8 cellular contexts compared by ENCODE assay signal in the genomic region with DNA sequence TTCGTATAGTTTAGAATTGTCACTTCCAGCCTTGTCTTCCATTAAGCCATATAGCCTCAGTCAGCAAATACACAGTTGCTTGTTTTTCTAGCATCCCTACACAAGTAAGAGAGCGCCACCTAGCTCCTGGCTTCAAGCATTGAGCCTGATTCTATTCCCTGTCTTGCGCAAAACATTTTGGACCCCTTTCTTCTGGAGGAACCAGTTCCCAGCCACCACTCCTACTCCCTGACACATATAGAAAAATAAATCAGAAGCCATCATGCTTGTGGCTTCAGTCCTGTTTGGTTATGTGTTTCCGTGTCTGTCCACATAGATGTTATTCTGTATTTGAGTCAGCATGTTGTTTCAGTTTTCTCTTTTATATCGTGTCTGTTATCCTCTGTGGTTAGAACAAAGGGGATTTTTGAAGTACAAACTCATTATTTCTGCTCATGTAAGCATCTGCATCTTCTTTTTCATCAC. TPM values are rescaled to one million over a fixed set of nuclear protein-coding genes. Genes with fewer than 3 reads are reported as not detected.
DNase-seq lines count a peak whose midpoint lies in the region; ATAC-seq and FAIRE-seq lines count a peak whose summit lies in the region.

No MANE protein-coding gene starts in this region.

- ATAC-seq in GM19438 (IDR thresholded peaks at IDR 0.05; ENCODE audit: low read depth, unreplicated experiment): peak; percentile 95
- ATAC-seq in HG03432 (IDR thresholded peaks at IDR 0.05; ENCODE audit: unreplicated experiment): peak; percentile 95
- ATAC-seq in activated T-cell treated with anti-CD3 and anti-CD28 coated beads, Interleukin-2, amount 50 U/mL, for 4 hours: peak; percentile 90 to 94

- H3K4me3 ChIP-seq in NT2/D1 (ENCODE audit: insufficient read length, low read depth): no peak overlapping the region

- no peaks in the 10 kb centered on the region for H3K27me3 ChIP-seq in NT2/D1 (ENCODE audit: insufficient read depth, insufficient read length)

- H3K27me3 Mint-ChIP-seq in activated T-cell treated with anti-CD3 and anti-CD28 coated beads, Interleukin-2, amount 50 U/mL, for 4 hours (ENCODE audit: low read depth): no peaks in the 10 kb centered on the region

- H3K36me3 ChIP-seq in NT2/D1 (ENCODE audit: insufficient read depth, insufficient read length, low read length): no peaks in the 10 kb centered on the region

- peaks cover 17% of the 10 kb centered on the region for H3K36me3 Mint-ChIP-seq in activated T-cell treated with anti-CD3 and anti-CD28 coated beads, Interleukin-2, amount 50 U/mL, for 4 hours (ENCODE audit: insufficient read depth)

- H3K4me1 ChIP-seq in NT2/D1 (ENCODE audit: insufficient read depth, insufficient read length): no peaks in the 10 kb centered on the region

- no peaks in the 10 kb centered on the region for H3K9me3 Mint-ChIP-seq in activated T-cell treated with anti-CD3 and anti-CD28 coated beads, Interleukin-2, amount 50 U/mL, for 4 hours

- peak; percentile 84 for DNase-seq in DMS53 (lab: John Stamatoyannopoulos, UW)
- peak; percentile 44 for DNase-seq in NT2/D1 (ENCODE audit: low read depth, low spot score)
- peak; percentile 14 for DNase-seq in activated T-cell treated with anti-CD3 and anti-CD28 coated beads, Interleukin-2, amount 50 U/mL, for 4 hours
- DNase-seq in frontal cortex (ENCODE audit: low spot score in 2 of 2): peak; percentile 11 to 18
- DNase-seq in retina: peak; percentile 22
- DNase-seq in DMS79 treated with DMSO at 0.1 percent for 48 hours (lab: John Stamatoyannopoulos, UW): no peak

- peaks cover 24% of the 10 kb centered on the region for H3K4me1 Mint-ChIP-seq in activated T-cell treated with anti-CD3 and anti-CD28 coated beads, Interleukin-2, amount 50 U/mL, for 4 hours (ENCODE audit: low read depth)

- no peak overlapping the region for H3K4me3 Mint-ChIP-seq in activated T-cell treated with anti-CD3 and anti-CD28 coated beads, Interleukin-2, amount 50 U/mL, for 4 hours

- no peak for FAIRE-seq in frontal cortex (lab: Jason Lieb, UNC)

- no peak overlapping the region for H3K9ac ChIP-seq in NT2/D1 (ENCODE audit: insufficient read length, low read depth)

- H3K9me3 ChIP-seq in NT2/D1 (ENCODE audit: insufficient read depth, low read length): no peaks in the 10 kb centered on the region

RNA-seq across cellular contexts. Expression of a gene that starts 59.9 kb away (rescaled TPM):
- 10 to 100 TPM; 34.7 to 53.4 (median 41.4) TPM for total RNA-seq in activated T-cell treated with anti-CD3 and anti-CD28 coated beads, Interleukin-2, amount 50 U/mL, for 4 hours
- total RNA-seq in frontal cortex: 10.6 TPM
